In the genomic region with DNA sequence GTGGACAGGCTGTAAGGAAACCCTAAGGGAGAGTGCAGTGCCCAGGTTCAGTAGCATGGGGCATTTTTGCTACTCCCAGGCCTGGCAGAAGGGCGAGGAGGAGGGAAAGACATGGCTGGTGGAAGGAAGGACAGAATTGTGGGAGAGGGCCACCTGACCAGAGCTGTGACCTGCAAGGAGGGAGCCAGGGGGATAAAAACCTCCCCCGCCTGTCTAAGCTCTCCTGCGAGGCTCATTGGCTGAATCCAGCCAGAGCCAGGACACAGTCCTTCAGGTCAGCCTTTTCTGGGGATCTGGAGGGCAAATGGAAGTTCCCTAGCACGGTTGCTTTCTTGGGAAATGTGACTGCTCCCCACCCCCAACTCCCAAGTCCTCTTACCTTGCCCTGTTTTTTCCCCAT, we compare ENCODE assay signal across 1 cellular context.
TF ChIP-seq lines count a peak whose summit lies in the region.

No MANE protein-coding gene starts in this region.

TF ChIP-seq in IMR-90, 13 proteins besides CTCF, POLR2A, EP300 and RAD21:
- no peak for TF ChIP-seq RCOR1 (IDR thresholded peaks at IDR 0.05; ENCODE audit: insufficient replicate concordance, low read length)
